Comparison of ENCODE assay signal across 8 cellular contexts in the genomic region with DNA sequence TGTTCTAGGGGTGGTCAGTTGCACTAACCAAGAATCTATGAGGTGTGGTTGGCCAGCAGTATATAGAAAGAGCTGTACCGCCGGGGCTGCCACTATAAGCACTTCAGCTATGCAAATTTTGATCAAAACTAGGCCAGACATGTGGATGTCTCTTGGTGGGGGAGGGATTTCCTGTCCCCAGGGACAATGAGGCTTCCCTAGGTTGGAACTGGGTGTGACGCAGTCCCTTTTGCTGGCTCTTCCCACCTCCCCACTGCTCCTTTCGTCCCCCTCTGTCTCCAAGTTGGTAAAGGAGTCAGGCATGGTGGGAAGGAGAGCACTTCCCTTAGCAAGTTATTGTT. TPM values are rescaled to one million over a fixed set of nuclear protein-coding genes. Genes with fewer than 3 reads are reported as not detected.
DNase-seq lines count a peak whose midpoint lies in the region; ATAC-seq and TF ChIP-seq lines count a peak whose summit lies in the region.

No MANE protein-coding gene starts in this region.

- peak overlapping the region; percentile 91 for H3K27ac Mint-ChIP-seq in chondrocyte (ENCODE audit: unreplicated experiment)

- no peak overlapping the region for H3K4me3 Mint-ChIP-seq in chondrocyte (ENCODE audit: unreplicated experiment)
- no peak overlapping the region for H3K4me3 Mint-ChIP-seq in activated T-cell treated with anti-CD3 and anti-CD28 coated beads, Interleukin-2, amount 50 U/mL, for 4 hours

- H3K4me1 Mint-ChIP-seq in chondrocyte (ENCODE audit: low read depth), result peaks cover 74% of the 10 kb centered on the region
- H3K4me1 Mint-ChIP-seq in activated T-cell treated with anti-CD3 and anti-CD28 coated beads, Interleukin-2, amount 50 U/mL, for 4 hours (ENCODE audit: low read depth), result peaks cover 17% of the 10 kb centered on the region

- peak overlapping the region; percentile 71 to 84 (median 76) for H3K27ac ChIP-seq in upper lobe of left lung

- intact Hi-C loops in Right ventricle myocardium superior (cut with DNase I), result no loop called here
- intact Hi-C loops in Right ventricle myocardium inferior (cut with DNase I), result no loop called here

- H3K27me3 Mint-ChIP-seq in chondrocyte (ENCODE audit: low read depth), result no peaks in the 10 kb centered on the region
- no peaks in the 10 kb centered on the region for H3K27me3 Mint-ChIP-seq in activated T-cell treated with anti-CD3 and anti-CD28 coated beads, Interleukin-2, amount 50 U/mL, for 4 hours (ENCODE audit: low read depth)

- no peaks in the 10 kb centered on the region for H3K27me3 ChIP-seq in upper lobe of left lung

- ATAC-seq in Right ventricle myocardium superior (ENCODE audit: poor library complexity) (peak; percentile 7), Right ventricle myocardium inferior (no peak), HG03460 (IDR thresholded peaks at IDR 0.05; ENCODE audit: unreplicated experiment) (peak; percentile 57), upper lobe of left lung (ENCODE audit: low FRiP score in 2 of 2) (no peak), HG03139 (IDR thresholded peaks at IDR 0.05; ENCODE audit: unreplicated experiment) (no peak)
- no peak for ATAC-seq in activated T-cell treated with anti-CD3 and anti-CD28 coated beads, Interleukin-2, amount 50 U/mL, for 4 hours

- TF ChIP-seq CTCF in chondrocyte (IDR thresholded peaks at IDR 0.05) (no peak), upper lobe of left lung (IDR thresholded peaks at IDR 0.05) (no peak)

- WGBS in upper lobe of left lung, 2 donors, result 71 to 81% methylated on average over 4 of the region's 4 CpGs

- no peak for TF ChIP-seq POLR2A in upper lobe of left lung (IDR thresholded peaks at IDR 0.05)

- peaks cover 5% of the 10 kb centered on the region for H3K36me3 Mint-ChIP-seq in chondrocyte (ENCODE audit: low read depth)
- peaks cover 16% of the 10 kb centered on the region for H3K36me3 Mint-ChIP-seq in activated T-cell treated with anti-CD3 and anti-CD28 coated beads, Interleukin-2, amount 50 U/mL, for 4 hours (ENCODE audit: insufficient read depth)

- H3K36me3 ChIP-seq in upper lobe of left lung, result peaks cover 0 to 14% (median 4%) of the 10 kb centered on the region in 4 donors

- H3K4me1 ChIP-seq in upper lobe of left lung, result peaks cover 38 to 67% (median 55%) of the 10 kb centered on the region in 4 donors

- TF ChIP-seq EP300 in upper lobe of left lung (IDR thresholded peaks at IDR 0.05), result no peak

- no peaks in the 10 kb centered on the region for H3K9me3 ChIP-seq in upper lobe of left lung

- H3K9me3 Mint-ChIP-seq in chondrocyte (ENCODE audit: low read depth), result no peaks in the 10 kb centered on the region
- H3K9me3 Mint-ChIP-seq in activated T-cell treated with anti-CD3 and anti-CD28 coated beads, Interleukin-2, amount 50 U/mL, for 4 hours, result no peaks in the 10 kb centered on the region

- DNase-seq in Right ventricle myocardium superior (no peak), Right ventricle myocardium inferior (ENCODE audit: missing footprints) (no peak), chondrocyte (ENCODE audit: low spot score) (no peak), upper lobe of left lung (no peak), DMS 273 (lab: John Stamatoyannopoulos, UW; ENCODE audit: unreplicated experiment) (no peak)
- no peak for DNase-seq in activated T-cell treated with anti-CD3 and anti-CD28 coated beads, Interleukin-2, amount 50 U/mL, for 4 hours

- no peak overlapping the region for H3K4me3 ChIP-seq in upper lobe of left lung

RNA-seq across cellular contexts. Expression of gene SDCCAG8, which starts 13.6 kb away (rescaled TPM):
- 16.5 TPM for total RNA-seq in Right ventricle myocardium superior
- total RNA-seq in Right ventricle myocardium inferior, result 18.3 TPM
- 19.8 to 26.5 TPM (median 24.9 TPM) in 3 replicates for total RNA-seq in chondrocyte
- total RNA-seq in upper lobe of left lung, result 100 to 1,000 TPM in 2 of 6 donors, 10 to 100 TPM in 4; 52.5 to 295 (median 95.2) TPM
- total RNA-seq in activated T-cell treated with anti-CD3 and anti-CD28 coated beads, Interleukin-2, amount 50 U/mL, for 4 hours, result 10 to 100 TPM in 2 of 3 donors, 1 to 10 TPM in 1; 8.2 to 14.4 (median 11.6) TPM

RNA-seq across cellular contexts. Expression of gene CEP170, which starts 14.3 kb away (rescaled TPM):
- total RNA-seq in Right ventricle myocardium superior, result 45.0 TPM
- total RNA-seq in Right ventricle myocardium inferior, result 44.7 TPM
- total RNA-seq in chondrocyte, result 101 to 109 TPM (median 108 TPM) in 3 replicates
- 100 to 1,000 TPM in 2 of 6 donors, 10 to 100 TPM in 4; 47.6 to 160 (median 88.6) TPM for total RNA-seq in upper lobe of left lung
- total RNA-seq in activated T-cell treated with anti-CD3 and anti-CD28 coated beads, Interleukin-2, amount 50 U/mL, for 4 hours, result 10 to 100 TPM; 48.7 to 56.9 (median 54.9) TPM

Comparison
In these comparisons a context has a peak if more than half of its experiments do, and no peak if none do; other contexts are left out.
1. ATAC-seq: peak in Right ventricle myocardium superior (single experiment) and HG03460 (single experiment); none in Right ventricle myocardium inferior (single experiment), upper lobe of left lung (0 of 2), activated T-cell treated with anti-CD3 and anti-CD28 coated beads, Interleukin-2, amount 50 U/mL, for 4 hours (0 of 2) and HG03139 (single experiment).